In the genomic region with DNA sequence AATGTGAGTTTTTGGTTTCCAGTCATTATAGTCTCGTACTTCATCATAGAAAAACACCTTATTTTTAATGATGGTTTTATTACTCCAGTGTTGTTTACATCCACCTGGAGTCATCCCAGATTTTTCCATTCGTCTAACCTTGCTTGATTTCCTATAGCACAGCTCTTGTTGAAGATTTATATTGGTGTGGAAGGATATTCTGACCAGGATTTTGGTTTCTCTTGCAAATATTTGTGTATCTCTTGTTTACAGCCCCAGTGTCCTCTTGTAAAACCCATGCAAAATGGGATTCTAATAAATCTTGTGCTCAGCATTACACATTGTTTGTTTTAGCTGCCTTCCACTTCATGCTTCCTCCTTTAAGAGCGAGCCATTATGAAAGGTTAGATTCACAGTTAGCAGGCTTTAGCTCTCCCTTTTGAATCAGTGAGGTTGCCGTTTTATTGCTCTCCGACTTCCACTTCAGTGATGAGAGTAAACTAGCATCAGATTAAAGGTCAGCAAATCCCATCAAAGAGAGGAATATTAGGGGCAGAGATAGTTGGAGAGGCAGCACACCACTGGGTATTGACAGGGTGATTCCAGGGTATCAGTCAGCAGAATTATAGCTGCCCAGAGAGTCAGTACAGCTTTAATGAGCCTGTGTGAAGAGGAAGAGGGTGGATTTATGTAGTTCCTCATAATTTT, we compare ENCODE assay signal across 10 cellular contexts.
DNase-seq lines count a peak whose midpoint lies in the region; ATAC-seq and TF ChIP-seq lines count a peak whose summit lies in the region.
"Had no signal": no experiment of that assay in that cellular context is flagged by ENCODE, and none has a peak within 500 bp of the region (broad histone marks: within the 10 kb centered on the region; RNA-seq: fewer than 3 reads in every experiment).

No MANE protein-coding gene starts in this region.

- peak overlapping the region; percentile 82; the same call in 1 of the 2 replicates for H3K27ac ChIP-seq in C4-2B
- H3K27ac ChIP-seq: upper lobe of left lung had no signal

- ATAC-seq in activated CD8-positive, alpha-beta T cell treated with anti-CD3 and anti-CD28 coated beads for 36 hours = no peak

- H3K27ac Mint-ChIP-seq in activated CD8-positive, alpha-beta T cell treated with anti-CD3 and anti-CD28 coated beads for 36 hours = no peak overlapping the region

- intact Hi-C loops in activated CD8-positive, alpha-beta T cell treated with anti-CD3 and anti-CD28 coated beads for 36 hours (cut with micrococcal nuclease) = no loop called here

- no peaks in the 10 kb centered on the region for H3K27me3 Mint-ChIP-seq in activated CD8-positive, alpha-beta T cell treated with anti-CD3 and anti-CD28 coated beads for 36 hours

- H3K36me3 Mint-ChIP-seq in activated CD8-positive, alpha-beta T cell treated with anti-CD3 and anti-CD28 coated beads for 36 hours (ENCODE audit: low read depth) = no peaks in the 10 kb centered on the region

- H3K4me1 Mint-ChIP-seq in activated CD8-positive, alpha-beta T cell treated with anti-CD3 and anti-CD28 coated beads for 36 hours (ENCODE audit: low read depth) = no peaks in the 10 kb centered on the region

- no peak for TF ChIP-seq CTCF in C4-2B (conservative IDR thresholded peaks at IDR 0.05)
- TF ChIP-seq CTCF in activated CD8-positive, alpha-beta T cell treated with anti-CD3 and anti-CD28 coated beads for 36 hours (IDR thresholded peaks at IDR 0.05) = no peak

- H3K4me3 Mint-ChIP-seq in activated CD8-positive, alpha-beta T cell treated with anti-CD3 and anti-CD28 coated beads for 36 hours = no peak overlapping the region

- peak; percentile 69 for DNase-seq in KBM-7
- DNase-seq in NOMO-1 (lab: John Stamatoyannopoulos, UW; ENCODE audit: unreplicated experiment in 2 of 2) = peak; percentile 79 to 96
- peak; percentile 42 for DNase-seq in left kidney (ENCODE audit: low read depth, low spot score)
- DNase-seq in OCI-M1 (lab: John Stamatoyannopoulos, UW) = no peak
- no peak for DNase-seq in activated CD8-positive, alpha-beta T cell treated with anti-CD3 and anti-CD28 coated beads for 36 hours
- no peak for DNase-seq in activated CD4-positive, alpha-beta T cell treated with anti-CD3 and anti-CD28 coated beads, Interleukin-2, amount 50 U/mL, for 48 hours
- DNase-seq in stimulated activated CD4-positive, alpha-beta T cell treated with anti-CD3 and anti-CD28 coated beads, Interleukin-2, amount 100 ng/mL, for 48 hours = no peak
- DNase-seq: stimulated activated CD4-positive, alpha-beta T cell treated with anti-CD3 and anti-CD28 coated beads, Interleukin-15, amount 100 ng/mL, for 24 hours; upper lobe of left lung had no signal

- POLR2A ChIA-PET in activated CD8-positive, alpha-beta T cell treated with anti-CD3 and anti-CD28 coated beads for 36 hours (lab: Charles Lee) = interaction anchor here (0.8 kb wide), 1 partner anchor 436 kb away, joined by 3 read pairs; no protein-coding TSS in a partner anchor

- CTCF ChIA-PET in activated CD8-positive, alpha-beta T cell treated with anti-CD3 and anti-CD28 coated beads for 36 hours (lab: Charles Lee) = interaction anchor here (1.9 kb wide), 1 partner anchor 496 kb away, joined by 4 read pairs; no protein-coding TSS in a partner anchor

- in situ Hi-C loops in KBM-7 (cut with MboI; ENCODE audit: low pct_unique_long_range_greater_than_20kb, low sequenced_read_pairs) = no loop called here

- H3K9me3 Mint-ChIP-seq in activated CD8-positive, alpha-beta T cell treated with anti-CD3 and anti-CD28 coated beads for 36 hours = no peaks in the 10 kb centered on the region

Comparison
In these comparisons a context has a peak if more than half of its experiments do, and no peak if none do; other contexts are left out.
1. DNase-seq: peak in KBM-7 (single experiment), NOMO-1 (2 of 2) and left kidney (single experiment); none in OCI-M1 (single experiment), activated CD8-positive, alpha-beta T cell treated with anti-CD3 and anti-CD28 coated beads for 36 hours (single experiment), activated CD4-positive, alpha-beta T cell treated with anti-CD3 and anti-CD28 coated beads, Interleukin-2, amount 50 U/mL, for 48 hours (0 of 2) and stimulated activated CD4-positive, alpha-beta T cell treated with anti-CD3 and anti-CD28 coated beads, Interleukin-2, amount 100 ng/mL, for 48 hours (0 of 2).